17 cellular contexts compared by ENCODE assay signal in genomic region chr9:132164604-132165362, GRCh38. TPM values are rescaled to one million over a fixed set of nuclear protein-coding genes. Genes with fewer than 3 reads are reported as not detected.
A peak's percentile ranks its signal among the peaks of the same experiment; 100 is the strongest.
DNase-seq lines count a peak whose midpoint lies in the region; ATAC-seq, FAIRE-seq and TF ChIP-seq lines count a peak whose summit lies in the region.
"Had no signal": no experiment of that assay in that cellular context is flagged by ENCODE, and none has a peak within 500 bp of the region (broad histone marks: within the 10 kb centered on the region; RNA-seq: fewer than 3 reads in every experiment).

No MANE protein-coding gene starts in this region.

- H3K18ac ChIP-seq in neuronal stem cell (ENCODE audit: low read length), result no peak overlapping the region

- peaks cover 34 to 87% of the 10 kb centered on the region in 2 experiments for H3K27me3 ChIP-seq in K562 (ENCODE audit: control insufficient read depth in 2 of 2, insufficient read depth in 2 of 2, low read length in 2 of 2)
- H3K27me3 ChIP-seq in heart left ventricle, result peaks cover 4 to 64% (median 39%) of the 10 kb centered on the region in 9 donors
- peaks cover 10 to 92% (median 57%) of the 10 kb centered on the region in 3 experiments for H3K27me3 ChIP-seq in neuronal stem cell (ENCODE audit: control insufficient read depth in 3 of 3, insufficient read depth in 3 of 3, low read depth in 1 of 3, low read length in 3 of 3)

- H3K4me2 ChIP-seq in K562 (ENCODE audit: insufficient read depth, low read length) (no peak overlapping the region), neuronal stem cell (ENCODE audit: insufficient read depth, low read length, poor library complexity, severe bottlenecking) (peak overlapping the region; percentile 19)

- H3K9ac ChIP-seq in K562 (ENCODE audit: insufficient read depth in 1 of 2, low read depth in 2 of 2, low read length in 2 of 2) (no peak overlapping the region), neuronal stem cell (ENCODE audit: low read depth, low read length, poor library complexity) (no peak overlapping the region)
- H3K9ac ChIP-seq: parathyroid adenoma had no signal

- no peak overlapping the region for H2BK5ac ChIP-seq in neuronal stem cell (ENCODE audit: low read length)

- FAIRE-seq in K562 (lab: Jason Lieb, UNC), result no peak

- BruUV-seq in K562 (replicated peaks; lab: Mats Ljungman, UMichigan), result no TSS peak

- DNase-seq in EL, result peak; percentile 23
- DNase-seq in K562 (ENCODE audit: extremely low read depth in 1 of 4, low spot score in 3 of 4), result no peak
- DNase-seq in heart left ventricle, result peak in 3 of 5 donors; percentile 28 to 56 (median 33)
- no peak for DNase-seq in neuronal stem cell (ENCODE audit: low spot score)
- no peak for DNase-seq in activated T-helper 2 cell treated with anti-CD3 and anti-CD28 coated beads, Interferon-gamma antibody, Interleukin-2, Interleukin-4, amounts not matched to agents 10 μg/mL and 5 μg/mL and 100 μg/mL, durations not matched to agents 14 hours and 24 hours and 36 hours (ENCODE audit: low spot score)
- no peak for DNase-seq in T-helper 1 cell
- no peak for DNase-seq in SHP77 treated with DMSO at 0.1 percent for 48 hours (lab: John Stamatoyannopoulos, UW)
- DNase-seq: activated CD8-positive, alpha-beta memory T cell treated with anti-CD3 and anti-CD28 coated beads, Interleukin-2, amount 50 U/mL, for 48 hours; C1 segment of cervical spinal cord; GDM1; left colon; NCI-H1048; NCI-H446; stimulated activated CD4-positive, alpha-beta T cell treated with anti-CD3 and anti-CD28 coated beads, Interleukin-4, amount 100 ng/mL, for 4 hours had no signal

- H3K4me1 Mint-ChIP-seq in activated T-helper 2 cell treated with anti-CD3 and anti-CD28 coated beads, Interferon-gamma antibody, Interleukin-2, Interleukin-4, amounts not matched to agents 10 μg/mL and 5 μg/mL and 100 μg/mL, durations not matched to agents 14 hours and 24 hours and 36 hours (ENCODE audit: low read depth), result peaks cover 14% of the 10 kb centered on the region

- POLR2A ChIA-PET in K562 (lab: Yijun Ruan, JAX), result interaction anchor here (0.7 kb wide), 1 partner anchor 13 kb away, joined by 3 read pairs; no protein-coding TSS in a partner anchor

- TF ChIP-seq POLR2A in K562 (conservative IDR thresholded peaks at IDR 0.05) (no peak), heart left ventricle (IDR thresholded peaks at IDR 0.05) (no peak)

- no peak overlapping the region for H4K8ac ChIP-seq in neuronal stem cell (ENCODE audit: low read depth, low read length)

- H3K36me3 ChIP-seq in K562 (ENCODE audit: control insufficient read depth, insufficient read depth, low read length) (no peaks in the 10 kb centered on the region), heart left ventricle (no peaks in the 10 kb centered on the region), neuronal stem cell (replicated peaks in 1 of 2; ENCODE audit: control insufficient read depth in 2 of 2, insufficient read depth in 2 of 2, low read length in 2 of 2) (no peaks in the 10 kb centered on the region)

- WGBS in K562 (ENCODE audit: insufficient coverage, low coverage, missing lambda C conversion rate), result 2% methylated on average over 16 of the region's 16 CpGs
- WGBS in heart left ventricle, 4 donors, result 16 to 24% (median 17%) methylated on average over 16 of the region's 16 CpGs
- WGBS in neuronal stem cell (ENCODE audit: extremely low coverage in 2 of 2, insufficient read length in 2 of 2, insufficient replicate concordance in 1 of 2), 2 donors, result no CpG with 5 or more reads among the region's 16 CpGs

- no peak overlapping the region for H3K4me3 Mint-ChIP-seq in activated T-helper 2 cell treated with anti-CD3 and anti-CD28 coated beads, Interferon-gamma antibody, Interleukin-2, Interleukin-4, amounts not matched to agents 10 μg/mL and 5 μg/mL and 100 μg/mL, durations not matched to agents 14 hours and 24 hours and 36 hours (ENCODE audit: low read depth)
- H3K4me3 Mint-ChIP-seq: stimulated activated naive CD8-positive, alpha-beta T cell treated with anti-CD3 and anti-CD28 coated beads, Interleukin-15, Interleukin-2, amounts not matched to agents 100 ng/mL and 50 ng/mL, for 24 hours had no signal

- peaks cover 38% of the 10 kb centered on the region for H3K27me3 Mint-ChIP-seq in activated T-helper 2 cell treated with anti-CD3 and anti-CD28 coated beads, Interferon-gamma antibody, Interleukin-2, Interleukin-4, amounts not matched to agents 10 μg/mL and 5 μg/mL and 100 μg/mL, durations not matched to agents 14 hours and 24 hours and 36 hours (ENCODE audit: low read depth)

- H4K91ac ChIP-seq in neuronal stem cell (ENCODE audit: low read depth, low read length, poor library complexity), result no peak overlapping the region

- no peak overlapping the region for H3K23ac ChIP-seq in neuronal stem cell (ENCODE audit: low read depth, low read length, poor library complexity)

- H3K9me1 ChIP-seq in K562 (ENCODE audit: control insufficient read depth, insufficient read depth, low read length), result no peaks in the 10 kb centered on the region

- H2AK5ac ChIP-seq in neuronal stem cell (ENCODE audit: low read depth, low read length), result no peak overlapping the region

- H3K4ac ChIP-seq in neuronal stem cell (ENCODE audit: low read length), result no peak overlapping the region

- H3K9me3 Mint-ChIP-seq in activated T-helper 2 cell treated with anti-CD3 and anti-CD28 coated beads, Interferon-gamma antibody, Interleukin-2, Interleukin-4, amounts not matched to agents 10 μg/mL and 5 μg/mL and 100 μg/mL, durations not matched to agents 14 hours and 24 hours and 36 hours, result no peaks in the 10 kb centered on the region
- H3K9me3 Mint-ChIP-seq: stimulated activated naive CD8-positive, alpha-beta T cell treated with anti-CD3 and anti-CD28 coated beads, Interleukin-15, Interleukin-2, amounts not matched to agents 100 ng/mL and 50 ng/mL, for 24 hours had no signal

- H3K4me1 ChIP-seq in K562 (replicated peaks in 1 of 2; ENCODE audit: control insufficient read depth in 2 of 2, insufficient read depth in 2 of 2, low read length in 2 of 2), result peaks cover 0 to 38% of the 10 kb centered on the region in 2 experiments; a peak in 2 of 5 replicates
- H3K4me1 ChIP-seq in heart left ventricle, result peaks cover 0 to 45% (median 25%) of the 10 kb centered on the region in 12 donors
- H3K4me1 ChIP-seq in neuronal stem cell (ENCODE audit: control insufficient read depth in 2 of 2, insufficient read depth in 1 of 2, low read depth in 1 of 2, low read length in 2 of 2), result peaks cover 7 to 21% of the 10 kb centered on the region in 2 donors
- H3K4me1 ChIP-seq: parathyroid adenoma had no signal

- H2AFZ ChIP-seq in K562 (ENCODE audit: low read depth, low read length) (no peak overlapping the region), neuronal stem cell (ENCODE audit: low read length) (no peak overlapping the region)
- H2AFZ ChIP-seq: parathyroid adenoma had no signal

- no peak for TF ChIP-seq EP300 in K562 (IDR thresholded peaks at IDR 0.05; ENCODE audit: low read length)

- H3K79me1 ChIP-seq in neuronal stem cell (ENCODE audit: low read depth, low read length), result no peaks in the 10 kb centered on the region

- H3K9me3 ChIP-seq in K562 (replicated peaks; ENCODE audit: control insufficient read depth, insufficient read depth, low read depth, low read length), result no peaks in the 10 kb centered on the region
- H3K9me3 ChIP-seq in heart left ventricle, result no peaks in the 10 kb centered on the region
- H3K9me3 ChIP-seq in neuronal stem cell (replicated peaks in 1 of 2; ENCODE audit: control insufficient read depth in 2 of 2, insufficient read depth in 1 of 2, low read depth in 1 of 2, low read length in 2 of 2), result no peaks in the 10 kb centered on the region

- H4K20me1 ChIP-seq in K562 (replicated peaks; ENCODE audit: control insufficient read depth, insufficient read depth, low read length), result peaks cover 14% of the 10 kb centered on the region

- no peak for TF ChIP-seq RAD21 in K562 (CRISPR knock-in tag; conservative IDR thresholded peaks at IDR 0.05 in 1 of 2, IDR thresholded peaks at IDR 0.05 in 1 of 2)

- intact Hi-C loops in K562 (cut with micrococcal nuclease), result loop anchor here (5.0 kb wide), 3 partner anchors 88 to 413 kb away; no protein-coding TSS in a partner anchor
- intact Hi-C loops in heart left ventricle (cut with DNase I), result loop anchor here in 4 of 10 donors (5.0 to 10.0 kb wide), 5 partner anchors 68 to 402 kb away; no protein-coding TSS in a partner anchor
- intact Hi-C loops in activated T-helper 2 cell treated with anti-CD3 and anti-CD28 coated beads, Interferon-gamma antibody, Interleukin-2, Interleukin-4, amounts not matched to agents 10 μg/mL and 5 μg/mL and 100 μg/mL, durations not matched to agents 14 hours and 24 hours and 36 hours (cut with micrococcal nuclease), result loop anchor here (5.0 to 10.0 kb wide), 2 partner anchors 162 to 400 kb away; no protein-coding TSS in a partner anchor

- no peak overlapping the region for H2BK12ac ChIP-seq in neuronal stem cell (ENCODE audit: low read length)

- no peak overlapping the region for H2BK15ac ChIP-seq in neuronal stem cell (ENCODE audit: low read length)

- H3K4me3 ChIP-seq in K562, result no peak overlapping the region
- H3K4me3 ChIP-seq in heart left ventricle, result peak overlapping the region in 9 of 12 donors; percentile 1 to 80 (median 63)
- H3K4me3 ChIP-seq in neuronal stem cell (ENCODE audit: low read length in 2 of 2), result no peak overlapping the region

- no peak overlapping the region for H3K27ac Mint-ChIP-seq in activated T-helper 2 cell treated with anti-CD3 and anti-CD28 coated beads, Interferon-gamma antibody, Interleukin-2, Interleukin-4, amounts not matched to agents 10 μg/mL and 5 μg/mL and 100 μg/mL, durations not matched to agents 14 hours and 24 hours and 36 hours
- H3K27ac Mint-ChIP-seq: stimulated activated naive CD8-positive, alpha-beta T cell treated with anti-CD3 and anti-CD28 coated beads, Interleukin-15, Interleukin-2, amounts not matched to agents 100 ng/mL and 50 ng/mL, for 24 hours had no signal

- H3K79me2 ChIP-seq in K562 (ENCODE audit: control insufficient read depth, insufficient read depth, low read length), result no peaks in the 10 kb centered on the region
- H3K79me2 ChIP-seq: parathyroid adenoma had no signal

- peaks cover 6% of the 10 kb centered on the region for H3K36me3 Mint-ChIP-seq in activated T-helper 2 cell treated with anti-CD3 and anti-CD28 coated beads, Interferon-gamma antibody, Interleukin-2, Interleukin-4, amounts not matched to agents 10 μg/mL and 5 μg/mL and 100 μg/mL, durations not matched to agents 14 hours and 24 hours and 36 hours (ENCODE audit: low read depth)

- H3K14ac ChIP-seq in neuronal stem cell (ENCODE audit: low read length), result no peak overlapping the region

- in situ Hi-C loops in K562 (cut with MboI), result no loop called here

- no peak for ATAC-seq in K562
- peak in 3 of 4 donors; percentile 31 to 62 (median 56) for ATAC-seq in heart left ventricle
- no peak for ATAC-seq in GM19324 (IDR thresholded peaks at IDR 0.05; ENCODE audit: low FRiP score, unreplicated experiment)
- ATAC-seq: left colon had no signal

- CTCF ChIA-PET in K562 (lab: Yijun Ruan, JAX; ENCODE audit: low intra/inter-chr PET ratio), result no interaction called here

- H2BK120ac ChIP-seq in neuronal stem cell (ENCODE audit: low read depth, low read length), result no peak overlapping the region

- TF ChIP-seq CTCF in K562 (IDR thresholded peaks at IDR 0.05 in 2 of 3, conservative IDR thresholded peaks at IDR 0.05 in 1 of 3; ENCODE audit: insufficient read depth in 2 of 3, low read depth in 1 of 3, low read length in 3 of 3) (no peak), heart left ventricle (IDR thresholded peaks at IDR 0.05) (no peak)

- H3K27ac ChIP-seq in K562 (ENCODE audit: extremely low read depth, low read depth, low read length), result no peak overlapping the region
- H3K27ac ChIP-seq in heart left ventricle, result no peak overlapping the region
- H3K27ac ChIP-seq in neuronal stem cell (replicated peaks; ENCODE audit: low read length), result no peak overlapping the region
- H3K27ac ChIP-seq: parathyroid adenoma had no signal

RNA-seq across cellular contexts. Expression of gene NTNG2, which starts 2.9 kb away (rescaled TPM):
- 0.65 TPM in 1 of 2 replicates, not detected in the other for total RNA-seq in K562 (2011; cell fraction: chromatin; rRNA removed; ENCODE audit: low replicate concordance)
- 0.13 and 0.67 TPM in 2 replicates for total RNA-seq in K562 (2011; cell fraction: nucleolus; rRNA removed)
- 0.07 and 2.3 TPM in 2 replicates for total RNA-seq in K562 (2011; cell fraction: nucleoplasm; rRNA removed)
- total RNA-seq in K562 (2014; rRNA removed) (not detected in 2 replicates), K562 (2014; rRNA removed; fragmentation: Illumina TruSeq; extraction: Trizol) (not detected in 2 replicates), K562 (2015; rRNA removed; fragmentation: Illumina TruSeq; extraction: Trizol) (not detected in 2 replicates), K562 (2021) (0.09 and 0.42 TPM in 2 replicates), heart left ventricle (1 to 10 TPM in 7 of 9 donors, under 1 TPM in 2; 0.40 to 4.1 (median 2.5) TPM)
- polyA plus RNA-seq in K562 (2011; rRNA removed) (0.11 TPM in 1 of 2 replicates, not detected in the other), K562 (2014; fragmentation: Illumina TruSeq; extraction: Trizol) (not detected in 2 replicates), K562 (2014; fragmentation: Nextera tagmentation; extraction: Ambion mirVana) (not detected), K562 (2014; rRNA removed) (0.01 TPM in 1 of 2 replicates, not detected in the other), heart left ventricle (1 to 10 TPM in 1 of 2 donors, under 1 TPM in 1; 0.28 to 2.2 TPM)
- polyA plus RNA-seq in K562 (2011; cell fraction: cytosol; rRNA removed), result 0.19 and 2.2 TPM in 2 replicates
- polyA plus RNA-seq in K562 (2011; cell fraction: nucleus; rRNA removed), result 0.03 and 0.30 TPM in 2 replicates
- polyA plus RNA-seq in K562 (2012), result 0.11 and 0.25 TPM in 2 replicates
- not detected in 2 replicates for polyA minus RNA-seq in K562 (2011; rRNA and poly(A)+ RNA removed)
- not detected in 2 replicates for polyA minus RNA-seq in K562 (2011; cell fraction: cytosol; rRNA and poly(A)+ RNA removed)
- 0.40 TPM in 1 of 2 replicates, not detected in the other for polyA minus RNA-seq in K562 (2011; cell fraction: nucleus; rRNA and poly(A)+ RNA removed)
- 1.6 TPM for polyA plus RNA-seq in neuronal stem cell (2013, experiment 1 of 2)
- 2.1 TPM for polyA plus RNA-seq in neuronal stem cell (2013, experiment 2 of 2)
- total RNA-seq in activated T-helper 2 cell treated with anti-CD3 and anti-CD28 coated beads, Interferon-gamma antibody, Interleukin-2, Interleukin-4, amounts not matched to agents 10 μg/mL and 5 μg/mL and 100 μg/mL, durations not matched to agents 14 hours and 24 hours and 36 hours, result 3.8 and 5.2 TPM in 2 replicates

Comparison
In these comparisons a context has a peak if more than half of its experiments do, and no peak if none do; other contexts are left out.
1. DNase-seq: peak in EL (single experiment) and heart left ventricle (3 of 5); none in K562 (0 of 4), neuronal stem cell (single experiment), activated T-helper 2 cell treated with anti-CD3 and anti-CD28 coated beads, Interferon-gamma antibody, Interleukin-2, Interleukin-4, amounts not matched to agents 10 μg/mL and 5 μg/mL and 100 μg/mL, durations not matched to agents 14 hours and 24 hours and 36 hours (single experiment), T-helper 1 cell (0 of 5) and SHP77 treated with DMSO at 0.1 percent for 48 hours (single experiment).
2. ATAC-seq: peak in heart left ventricle (3 of 4); none in K562 (single experiment) and GM19324 (single experiment).
3. H3K4me3 ChIP-seq: peak in heart left ventricle (9 of 12); none in K562 (single experiment) and neuronal stem cell (0 of 2).